15 cellular contexts compared by ENCODE assay signal in the genomic region with DNA sequence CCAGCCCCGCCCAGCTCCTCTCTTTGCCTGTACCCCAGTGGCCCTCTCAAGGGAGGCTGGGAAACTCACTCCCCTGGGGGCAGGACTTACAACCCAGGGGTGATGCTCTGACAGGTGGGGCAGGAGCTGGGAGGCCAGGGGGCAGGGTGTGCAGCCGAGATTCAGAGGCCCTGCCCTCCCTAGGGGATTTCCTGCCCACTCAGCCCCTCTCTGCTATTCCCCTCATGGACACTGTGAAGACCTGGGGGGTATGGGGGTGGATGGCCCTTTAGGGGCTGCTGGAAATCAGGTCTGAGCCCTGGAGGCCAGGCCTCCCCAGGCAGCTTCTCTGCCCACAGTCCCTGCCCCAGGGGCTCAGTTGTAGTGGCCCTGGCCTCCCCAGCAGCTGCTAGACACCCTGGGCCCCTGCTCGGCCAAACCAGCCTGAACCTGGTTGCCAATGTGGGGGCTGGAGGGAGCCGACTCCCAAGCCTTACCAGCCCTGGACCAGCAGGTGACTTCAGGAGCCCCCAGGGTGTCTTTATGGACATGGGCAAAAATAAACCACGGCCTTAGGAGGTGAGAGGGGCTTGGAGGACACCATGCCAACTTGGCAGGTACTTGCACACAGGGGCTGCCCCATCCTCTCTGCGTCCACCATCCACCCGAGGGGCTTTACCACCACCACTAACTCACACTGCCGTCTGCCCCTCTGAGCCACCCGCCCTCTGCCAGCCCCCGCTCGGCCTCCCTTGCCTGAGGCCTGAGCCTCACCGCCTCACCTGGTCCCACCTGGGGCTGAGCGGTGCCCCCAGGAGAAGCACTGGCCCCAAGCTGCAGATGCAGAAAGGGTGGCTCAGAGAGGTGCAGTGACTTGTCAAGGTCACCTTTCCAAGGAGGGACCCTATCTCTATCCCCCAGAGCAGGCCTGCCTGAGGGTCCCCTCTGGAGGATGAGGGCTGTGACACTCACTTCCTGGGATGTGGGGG. TPM values are rescaled to one million over a fixed set of nuclear protein-coding genes. Genes with fewer than 3 reads are reported as not detected.
A peak's percentile ranks its signal among the peaks of the same experiment; 100 is the strongest.
DNase-seq lines count a peak whose midpoint lies in the region; FAIRE-seq and TF ChIP-seq lines count a peak whose summit lies in the region.
"Had no signal": no experiment of that assay in that cellular context is flagged by ENCODE, and none has a peak within 500 bp of the region (broad histone marks: within the 10 kb centered on the region; RNA-seq: fewer than 3 reads in every experiment).

No MANE protein-coding gene starts in this region.

- H3K4me1 Mint-ChIP-seq in activated T-cell treated with anti-CD3 and anti-CD28 coated beads, Interleukin-2, amount 50 U/mL, for 24 hours (ENCODE audit: low read depth), result peaks cover 34% of the 10 kb centered on the region
- H3K4me1 Mint-ChIP-seq in HFFc6 (ENCODE audit: low read depth), result peaks cover 35% of the 10 kb centered on the region
- peaks cover 67% of the 10 kb centered on the region for H3K4me1 Mint-ChIP-seq in dendritic cell treated with granulocyte-macrophage colony-stimulating factor and Interleukin-4, amounts not matched to agents 40 ng/mL and 50 ng/mL, for 4 days (ENCODE audit: low read depth)

- no peak for FAIRE-seq in H54 (lab: Jason Lieb, UNC)

- H3K4me3 ChIP-seq in spleen, result no peak overlapping the region
- H3K4me3 ChIP-seq: hepatocyte, SJCRH30, tibial nerve had no signal

- intact Hi-C loops in dendritic cell treated with granulocyte-macrophage colony-stimulating factor and Interleukin-4, amounts not matched to agents 40 ng/mL and 50 ng/mL, for 4 days (cut with micrococcal nuclease), result loop anchor here (10.0 kb wide), 1 partner anchor 123 kb away; a partner anchor contains a TSS
- intact Hi-C loops in spleen (cut with DNase I; ENCODE audit: low total_unique reads), result no loop called here

- no peak overlapping the region for H3K27ac ChIP-seq in spleen
- H3K27ac ChIP-seq: hepatocyte, SJCRH30, tibial nerve had no signal

- no peak for DNase-seq in activated T-cell treated with anti-CD3 and anti-CD28 coated beads, Interleukin-2, amount 50 U/mL, for 24 hours
- no peak for DNase-seq in activated T-cell treated with anti-CD3 and anti-CD28 coated beads for 4 hours
- no peak for DNase-seq in HFFc6
- DNase-seq in spleen, result peak; percentile 65
- no peak for DNase-seq in glomerular visceral epithelial cell (ENCODE audit: extremely low spot score)
- DNase-seq in DMS153 treated with DMSO at 0.1 percent for 48 hours (lab: John Stamatoyannopoulos, UW; ENCODE audit: unreplicated experiment), result no peak
- no peak for DNase-seq in H54 (ENCODE audit: insufficient read length, low spot score)
- DNase-seq: activated gamma-delta T cell treated with Interleukin-2 at 50 U/mL for 16 hours, naive B cell, NCI-H2171 treated with DMSO at 0.1 percent for 48 hours, SJCRH30 had no signal

- no peaks in the 10 kb centered on the region for H3K36me3 Mint-ChIP-seq in activated T-cell treated with anti-CD3 and anti-CD28 coated beads, Interleukin-2, amount 50 U/mL, for 24 hours (ENCODE audit: low read depth)
- peaks cover 12% of the 10 kb centered on the region; the same call in 1 of the 2 replicates for H3K36me3 Mint-ChIP-seq in HFFc6 (ENCODE audit: low read depth)
- peaks cover 7% of the 10 kb centered on the region for H3K36me3 Mint-ChIP-seq in dendritic cell treated with granulocyte-macrophage colony-stimulating factor and Interleukin-4, amounts not matched to agents 40 ng/mL and 50 ng/mL, for 4 days (ENCODE audit: low read depth)

- TF ChIP-seq CTCF in HFFc6 (IDR thresholded peaks at IDR 0.05) (no peak), spleen (IDR thresholded peaks at IDR 0.05 in 8 of 11, conservative IDR thresholded peaks at IDR 0.05 in 3 of 11) (no peak)

- H3K9me3 ChIP-seq in spleen, result peaks cover 0 to 2% (median 2%) of the 10 kb centered on the region in 8 donors
- H3K9me3 ChIP-seq: SJCRH30, tibial nerve had no signal

- H3K9me3 Mint-ChIP-seq in activated T-cell treated with anti-CD3 and anti-CD28 coated beads, Interleukin-2, amount 50 U/mL, for 24 hours, result no peaks in the 10 kb centered on the region
- peaks cover 2% of the 10 kb centered on the region for H3K9me3 Mint-ChIP-seq in HFFc6
- H3K9me3 Mint-ChIP-seq in dendritic cell treated with granulocyte-macrophage colony-stimulating factor and Interleukin-4, amounts not matched to agents 40 ng/mL and 50 ng/mL, for 4 days, result peaks cover under 1% of the 10 kb centered on the region

- no peaks in the 10 kb centered on the region for H3K36me3 ChIP-seq in spleen
- H3K36me3 ChIP-seq: SJCRH30, tibial nerve had no signal

- H3K4me1 ChIP-seq in spleen, result peaks cover 21 to 54% (median 39%) of the 10 kb centered on the region in 6 donors
- H3K4me1 ChIP-seq: SJCRH30 had no signal

- peaks cover 21% of the 10 kb centered on the region for H3K27me3 Mint-ChIP-seq in activated T-cell treated with anti-CD3 and anti-CD28 coated beads, Interleukin-2, amount 50 U/mL, for 24 hours
- H3K27me3 Mint-ChIP-seq in HFFc6 (ENCODE audit: insufficient read depth), result peaks cover 7% of the 10 kb centered on the region
- peaks cover 17% of the 10 kb centered on the region for H3K27me3 Mint-ChIP-seq in dendritic cell treated with granulocyte-macrophage colony-stimulating factor and Interleukin-4, amounts not matched to agents 40 ng/mL and 50 ng/mL, for 4 days

- WGBS in spleen, 5 donors, result 77 to 92% (median 85%) methylated on average over 8 to 13 of the region's 13 CpGs

- no peak for TF ChIP-seq POLR2A in spleen (IDR thresholded peaks at IDR 0.05)
- no peak for TF ChIP-seq POLR2A in H54 (IDR thresholded peaks at IDR 0.05; ENCODE audit: low read depth, low read length)

- peaks cover 0 to 54% (median 30%) of the 10 kb centered on the region in 7 donors for H3K27me3 ChIP-seq in spleen (replicated peaks in 1 of 7)
- H3K27me3 ChIP-seq: SJCRH30 had no signal

- peak overlapping the region; percentile 67 for H3K27ac Mint-ChIP-seq in activated T-cell treated with anti-CD3 and anti-CD28 coated beads, Interleukin-2, amount 50 U/mL, for 24 hours
- peak overlapping the region; percentile 82 for H3K27ac Mint-ChIP-seq in HFFc6
- peak overlapping the region; percentile 96 for H3K27ac Mint-ChIP-seq in dendritic cell treated with granulocyte-macrophage colony-stimulating factor and Interleukin-4, amounts not matched to agents 40 ng/mL and 50 ng/mL, for 4 days
- H3K27ac Mint-ChIP-seq: brain had no signal

- no peak overlapping the region for H3K4me3 Mint-ChIP-seq in activated T-cell treated with anti-CD3 and anti-CD28 coated beads, Interleukin-2, amount 50 U/mL, for 24 hours
- H3K4me3 Mint-ChIP-seq in HFFc6, result no peak overlapping the region
- no peak overlapping the region for H3K4me3 Mint-ChIP-seq in dendritic cell treated with granulocyte-macrophage colony-stimulating factor and Interleukin-4, amounts not matched to agents 40 ng/mL and 50 ng/mL, for 4 days
- H3K4me3 Mint-ChIP-seq: brain had no signal

RNA-seq across cellular contexts. Expression of a gene that starts 2.8 kb away (rescaled TPM):
- total RNA-seq in HFFc6 (2021; fragmentation: NEBNext Ultra II Directional; extraction: Animal tissue kit (Norgen Biotek cat#: 25700)), result 100 to 1,000 TPM; 102 to 149 (median 125) TPM
- 1 to 10 TPM in 6 of 7 donors, not detected in 1; 1.4 to 3.5 (median 1.7) TPM for total RNA-seq in spleen
- 1 to 10 TPM; 1.5 to 2.9 (median 2.5) TPM for polyA plus RNA-seq in spleen
- total RNA-seq: SJCRH30 had no signal

RNA-seq across cellular contexts. Expression of a gene that starts 46.5 kb away (rescaled TPM):
- total RNA-seq in HFFc6 (2021; fragmentation: NEBNext Ultra II Directional; extraction: Animal tissue kit (Norgen Biotek cat#: 25700)), result under 1 TPM in 2 of 6 experiments, not detected in 4; 0.17 to 0.24 TPM
- 10 to 100 TPM in 6 of 7 donors, 1 to 10 TPM in 1; 7.8 to 40.4 (median 20.7) TPM for total RNA-seq in spleen
- polyA plus RNA-seq in spleen, result 10 to 100 TPM in 2 of 3 donors, 1 to 10 TPM in 1; 5.4 to 14.6 (median 11.7) TPM
- total RNA-seq: SJCRH30 had no signal

Comparison
In these comparisons a context has a peak if more than half of its experiments do, and no peak if none do; other contexts are left out.
1. RNA of a gene that starts 2.8 kb away (total RNA-seq): 102 to 149 TPM in HFFc6; 1.4 to 3.5 TPM in spleen; every median in the first group is over 10 times any median in the second.
2. RNA of a gene that starts 46.5 kb away (total RNA-seq): 7.8 to 40.4 TPM in spleen; 0.17 to 0.24 TPM in HFFc6; every median in the first group is over 4 times any median in the second.
3. Peak in every context shown above with its lines, with median percentiles within 50 percentile points of each other: H3K27ac Mint-ChIP-seq.